In the genomic region with DNA sequence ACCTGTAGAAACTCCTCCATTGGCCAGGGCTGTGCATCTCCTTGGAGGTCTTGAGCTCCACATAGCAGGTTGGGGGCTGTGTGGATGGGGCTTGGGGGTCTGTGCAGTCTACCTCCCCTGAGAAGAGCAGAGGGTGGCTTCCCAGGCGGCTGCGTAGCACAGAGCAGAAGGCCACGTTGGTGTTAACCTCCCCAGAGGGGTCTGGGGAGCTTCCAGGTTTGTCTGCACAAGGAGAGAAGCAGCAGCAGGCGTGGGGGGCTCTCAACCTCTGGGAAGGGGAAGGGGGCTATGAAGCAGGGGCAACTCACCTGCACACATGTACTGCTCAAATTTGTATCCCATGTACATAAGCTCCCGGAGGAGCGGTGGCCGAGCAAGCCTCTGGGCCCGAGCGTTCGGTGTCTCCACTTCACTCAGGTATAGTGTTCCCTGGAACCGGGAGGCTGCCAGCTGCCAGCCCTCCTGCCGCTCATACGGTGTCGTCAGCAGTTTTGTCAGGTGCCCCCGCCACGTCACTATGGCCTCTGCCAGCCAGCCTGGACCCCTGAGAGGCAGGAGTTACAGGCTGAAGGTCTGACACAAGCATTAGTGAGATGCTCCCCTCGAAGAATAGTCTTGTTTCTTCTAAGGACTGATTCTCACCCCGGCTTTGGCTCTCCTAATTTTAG, we compare ENCODE assay signal across 8 cellular contexts. TPM values are rescaled to one million over a fixed set of nuclear protein-coding genes. Genes with fewer than 3 reads are reported as not detected.
DNase-seq lines count a peak whose midpoint lies in the region; ATAC-seq and TF ChIP-seq lines count a peak whose summit lies in the region.

No MANE protein-coding gene starts in this region.

- peak overlapping the region; percentile 58 to 77; a peak in 3 of 4 replicates for H3K4me3 ChIP-seq in DND-41 (ENCODE audit: low read depth in 1 of 2, low read length in 2 of 2)
- H3K4me3 ChIP-seq in body of pancreas: peak overlapping the region in 1 of 2 donors; percentile 49
- H3K4me3 ChIP-seq in muscle layer of colon (ENCODE audit: low read depth in 1 of 2, low read length in 2 of 2): peak overlapping the region; percentile 14 to 72

- TF ChIP-seq CTCF in DND-41 (IDR thresholded peaks at IDR 0.05; ENCODE audit: borderline replicate concordance, extremely low read depth, low read length, poor library complexity, severe bottlenecking): no peak
- no peak for TF ChIP-seq CTCF in body of pancreas (IDR thresholded peaks at IDR 0.05)

- ATAC-seq in DND-41 (ENCODE audit: insufficient read depth, low read depth): no peak
- ATAC-seq in body of pancreas: no peak
- ATAC-seq in activated CD4-positive, CD25-positive, alpha-beta regulatory T cell treated with anti-CD3 and anti-CD28 coated beads, Interleukin-2, amount 50 U/mL, for 24 hours: no peak
- ATAC-seq in GM18519 (IDR thresholded peaks at IDR 0.05; ENCODE audit: low FRiP score, unreplicated experiment): no peak
- ATAC-seq in GM18511 (IDR thresholded peaks at IDR 0.05; ENCODE audit: unreplicated experiment): no peak

- no peak overlapping the region for H2AFZ ChIP-seq in DND-41 (ENCODE audit: low read depth, low read length)

- no peaks in the 10 kb centered on the region for H3K27me3 ChIP-seq in DND-41 (ENCODE audit: insufficient read depth, low read length, poor library complexity)
- H3K27me3 ChIP-seq in body of pancreas: no peaks in the 10 kb centered on the region
- H3K27me3 ChIP-seq in muscle layer of colon (ENCODE audit: control insufficient read depth in 1 of 2, insufficient read depth in 2 of 2, low read length in 2 of 2): no peaks in the 10 kb centered on the region

- H3K9ac ChIP-seq in DND-41 (ENCODE audit: low read depth, low read length): peak overlapping the region; percentile 69
- peak overlapping the region; percentile 88 for H3K9ac ChIP-seq in muscle layer of colon (ENCODE audit: low read length)

- H3K9me3 ChIP-seq in DND-41 (ENCODE audit: insufficient read depth, low read length, severe bottlenecking): no peaks in the 10 kb centered on the region
- no peaks in the 10 kb centered on the region for H3K9me3 ChIP-seq in body of pancreas
- no peaks in the 10 kb centered on the region for H3K9me3 ChIP-seq in muscle layer of colon (ENCODE audit: low read length)

- H4K20me1 ChIP-seq in DND-41 (ENCODE audit: insufficient read depth, low read length): peaks cover 6% of the 10 kb centered on the region; the same call in 1 of the 2 replicates

- H3K36me3 ChIP-seq in DND-41 (ENCODE audit: insufficient read depth, low read length): peaks cover 50% of the 10 kb centered on the region
- peaks cover 0 to 15% of the 10 kb centered on the region in 2 donors for H3K36me3 ChIP-seq in body of pancreas (replicated peaks in 1 of 2; ENCODE audit: insufficient read depth in 1 of 2, low read depth in 2 of 2)
- peaks cover 46% of the 10 kb centered on the region for H3K36me3 ChIP-seq in muscle layer of colon (ENCODE audit: insufficient read depth, low read length)

- H3K27ac ChIP-seq in DND-41 (ENCODE audit: low read length): peak overlapping the region; percentile 79
- H3K27ac ChIP-seq in body of pancreas: peak overlapping the region; percentile 85 to 96 (median 95)
- H3K27ac ChIP-seq in muscle layer of colon (ENCODE audit: low read depth, low read length): peak overlapping the region; percentile 82

- peak in 2 of 3 donors; percentile 37 for TF ChIP-seq POLR2A in body of pancreas (IDR thresholded peaks at IDR 0.05)

- intact Hi-C loops in body of pancreas (cut with DNase I): no loop called here

- H3K4me1 ChIP-seq in DND-41 (ENCODE audit: insufficient read depth, low read length): peaks cover 41% of the 10 kb centered on the region
- peaks cover 30% of the 10 kb centered on the region for H3K4me1 ChIP-seq in body of pancreas
- H3K4me1 ChIP-seq in muscle layer of colon (ENCODE audit: insufficient read depth, low read length): peaks cover 25% of the 10 kb centered on the region

- no peak for DNase-seq in DND-41
- peak; percentile 37 to 72 for DNase-seq in NCI-H2081 (lab: John Stamatoyannopoulos, UW)
- peak; percentile 54 to 69 (median 60) for DNase-seq in body of pancreas
- DNase-seq in SIG-M5 (lab: John Stamatoyannopoulos, UW): no peak

- H3K4me2 ChIP-seq in DND-41 (ENCODE audit: insufficient read depth, low read length): peak overlapping the region; percentile 97

- 29 to 46% methylated on average over 18 of the region's 18 CpGs for WGBS in body of pancreas, 2 donors

- peaks cover 41% of the 10 kb centered on the region for H3K79me2 ChIP-seq in DND-41 (ENCODE audit: insufficient read depth, low read length)

RNA-seq across cellular contexts. Expression of a gene that starts 1.2 kb away (rescaled TPM):
- total RNA-seq in body of pancreas: 10 to 100 TPM; 16.9 to 26.0 TPM

RNA-seq across cellular contexts. Expression of a gene that starts 11.1 kb away (rescaled TPM):
- total RNA-seq in body of pancreas: 10 to 100 TPM; 60.3 to 65.9 TPM

RNA-seq across cellular contexts. Expression of a gene that starts 11.8 kb away (rescaled TPM):
- total RNA-seq in body of pancreas: 10 to 100 TPM; 30.9 to 52.1 TPM

RNA-seq across cellular contexts. Expression of a gene that starts 12.0 kb away (rescaled TPM):
- 10 to 100 TPM; 38.9 to 39.9 TPM for total RNA-seq in body of pancreas

RNA-seq across cellular contexts. Expression of a gene that starts 24.8 kb away (rescaled TPM):
- 10 to 100 TPM; 21.0 to 33.9 TPM for total RNA-seq in body of pancreas

Comparison
In these comparisons a context has a peak if more than half of its experiments do, and no peak if none do; other contexts are left out.
1. DNase-seq: peak in NCI-H2081 (2 of 2) and body of pancreas (4 of 4); none in DND-41 (single experiment) and SIG-M5 (single experiment).
2. Peak in every context shown above with its lines, with median percentiles within 50 percentile points of each other: H3K27ac ChIP-seq.